In the genomic region with DNA sequence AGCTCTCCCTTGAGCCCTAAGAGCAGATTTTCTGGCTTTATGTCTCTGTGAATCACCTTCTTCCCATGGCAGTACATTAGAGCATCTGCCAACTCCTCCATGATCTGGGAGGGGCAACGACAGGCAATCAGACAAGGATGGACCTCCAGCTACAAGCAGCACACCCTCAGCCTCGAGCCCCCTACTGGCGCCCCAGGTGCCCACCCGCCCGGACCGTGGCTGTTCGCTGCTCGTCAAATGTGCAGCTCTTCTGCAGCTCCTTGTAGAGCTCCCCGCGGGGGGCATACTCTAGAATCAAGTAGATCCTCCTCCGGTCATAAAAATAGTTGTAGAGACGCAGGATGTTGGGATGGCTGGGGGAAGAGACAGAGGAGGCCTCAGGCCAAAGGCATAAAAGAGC, we compare ENCODE assay signal across 18 cellular contexts. TPM values are rescaled to one million over a fixed set of nuclear protein-coding genes. Genes with fewer than 3 reads are reported as not detected.
A peak's percentile ranks its signal among the peaks of the same experiment; 100 is the strongest.
DNase-seq lines count a peak whose midpoint lies in the region; ATAC-seq and TF ChIP-seq lines count a peak whose summit lies in the region.
"Had no signal": no experiment of that assay in that cellular context is flagged by ENCODE, and none has a peak within 500 bp of the region (broad histone marks: within the 10 kb centered on the region; RNA-seq: fewer than 3 reads in every experiment).

No MANE protein-coding gene starts in this region.

- no peak overlapping the region for H3K4me3 ChIP-seq in neuronal stem cell (ENCODE audit: low read length in 2 of 2)
- H3K4me3 ChIP-seq: A549; BLaER1 treated with 17β-estradiol and CSF1 and Interleukin-3, amounts not matched to agents 10 nM and 100 nM had no signal

- no peak overlapping the region for H3K18ac ChIP-seq in neuronal stem cell (ENCODE audit: low read length)

- peaks cover 25% of the 10 kb centered on the region for H3K4me1 Mint-ChIP-seq in activated T-cell treated with anti-CD3 and anti-CD28 coated beads, Interleukin-2, amount 50 U/mL, for 24 hours (ENCODE audit: low read depth)
- peaks cover 14% of the 10 kb centered on the region for H3K4me1 Mint-ChIP-seq in activated T-cell treated with anti-CD3 and anti-CD28 coated beads, Interleukin-2, amount 50 U/mL, for 4 hours (ENCODE audit: low read depth)
- H3K4me1 Mint-ChIP-seq in HFFc6 (ENCODE audit: low read depth) (peaks cover 29% of the 10 kb centered on the region), glutamatergic neuron (ENCODE audit: low read depth, unreplicated experiment) (peaks cover 4% of the 10 kb centered on the region), immature natural killer cell (peaks cover 16 to 20% of the 10 kb centered on the region in 2 donors)
- peaks cover 39% of the 10 kb centered on the region for H3K4me1 Mint-ChIP-seq in stimulated activated effector memory CD8-positive, alpha-beta T cell treated with anti-CD3 and anti-CD28 coated beads, Interleukin-12 subunit alpha, Interleukin-12 subunit beta, amount 100 ng/mL, for 72 hours

- H2BK5ac ChIP-seq in neuronal stem cell (ENCODE audit: low read length): no peak overlapping the region

- peaks cover 34 to 64% of the 10 kb centered on the region in 2 donors for H3K36me3 ChIP-seq in neuronal stem cell (replicated peaks in 1 of 2; ENCODE audit: control insufficient read depth in 2 of 2, insufficient read depth in 2 of 2, low read length in 2 of 2)

- no peak overlapping the region for H3K27ac ChIP-seq in neuronal stem cell (replicated peaks; ENCODE audit: low read length)
- H3K27ac ChIP-seq: A549 had no signal

- H3K27ac Mint-ChIP-seq in activated T-cell treated with anti-CD3 and anti-CD28 coated beads, Interleukin-2, amount 50 U/mL, for 24 hours: peak overlapping the region; percentile 40
- H3K27ac Mint-ChIP-seq in HFFc6 (peak overlapping the region; percentile 55), glutamatergic neuron (ENCODE audit: unreplicated experiment) (no peak overlapping the region), immature natural killer cell (peak overlapping the region in 1 of 6 donors; percentile 37)
- peak overlapping the region; percentile 69 for H3K27ac Mint-ChIP-seq in stimulated activated effector memory CD8-positive, alpha-beta T cell treated with anti-CD3 and anti-CD28 coated beads, Interleukin-12 subunit alpha, Interleukin-12 subunit beta, amount 100 ng/mL, for 72 hours

- no peak overlapping the region for H3K4ac ChIP-seq in neuronal stem cell (ENCODE audit: low read length)

- H4K91ac ChIP-seq in neuronal stem cell (ENCODE audit: low read depth, low read length, poor library complexity): no peak overlapping the region

- H3K4me1 ChIP-seq in neuronal stem cell (ENCODE audit: control insufficient read depth in 2 of 2, insufficient read depth in 1 of 2, low read depth in 1 of 2, low read length in 2 of 2): peaks cover 6 to 9% of the 10 kb centered on the region in 2 donors

- no peak for ATAC-seq in activated T-cell treated with anti-CD3 and anti-CD28 coated beads, Interleukin-2, amount 50 U/mL, for 4 hours
- ATAC-seq in stimulated activated effector memory CD8-positive, alpha-beta T cell treated with anti-CD3 and anti-CD28 coated beads, Interleukin-12 subunit alpha, Interleukin-12 subunit beta, amount 100 ng/mL, for 72 hours: no peak
- ATAC-seq: A549 had no signal

- H3K9me3 ChIP-seq in neuronal stem cell (replicated peaks in 1 of 2; ENCODE audit: control insufficient read depth in 2 of 2, insufficient read depth in 1 of 2, low read depth in 1 of 2, low read length in 2 of 2): no peaks in the 10 kb centered on the region
- H3K9me3 ChIP-seq: A549; BLaER1 treated with 17β-estradiol and CSF1 and Interleukin-3, amounts not matched to agents 10 nM and 100 nM had no signal

- no peak overlapping the region for H3K23ac ChIP-seq in neuronal stem cell (ENCODE audit: low read depth, low read length, poor library complexity)

- no peak overlapping the region for H3K4me3 Mint-ChIP-seq in activated T-cell treated with anti-CD3 and anti-CD28 coated beads, Interleukin-2, amount 50 U/mL, for 24 hours
- H3K4me3 Mint-ChIP-seq in activated T-cell treated with anti-CD3 and anti-CD28 coated beads, Interleukin-2, amount 50 U/mL, for 4 hours: no peak overlapping the region
- H3K4me3 Mint-ChIP-seq in HFFc6 (no peak overlapping the region), glutamatergic neuron (ENCODE audit: unreplicated experiment) (peak overlapping the region; percentile 46), immature natural killer cell (no peak overlapping the region)
- no peak overlapping the region for H3K4me3 Mint-ChIP-seq in stimulated activated effector memory CD8-positive, alpha-beta T cell treated with anti-CD3 and anti-CD28 coated beads, Interleukin-12 subunit alpha, Interleukin-12 subunit beta, amount 100 ng/mL, for 72 hours

- H3K27me3 Mint-ChIP-seq in activated T-cell treated with anti-CD3 and anti-CD28 coated beads, Interleukin-2, amount 50 U/mL, for 24 hours: no peaks in the 10 kb centered on the region
- no peaks in the 10 kb centered on the region for H3K27me3 Mint-ChIP-seq in activated T-cell treated with anti-CD3 and anti-CD28 coated beads, Interleukin-2, amount 50 U/mL, for 4 hours (ENCODE audit: low read depth)
- peaks cover 6% of the 10 kb centered on the region for H3K27me3 Mint-ChIP-seq in HFFc6 (ENCODE audit: insufficient read depth)
- H3K27me3 Mint-ChIP-seq in glutamatergic neuron (ENCODE audit: unreplicated experiment): peaks cover 3% of the 10 kb centered on the region
- H3K27me3 Mint-ChIP-seq in immature natural killer cell (ENCODE audit: low read depth in 3 of 3): peaks cover 0 to 4% (median 0%) of the 10 kb centered on the region in 3 donors

- WGBS in neuronal stem cell (ENCODE audit: extremely low coverage in 2 of 2, insufficient read length in 2 of 2, insufficient replicate concordance in 1 of 2), 2 donors: no CpG with 5 or more reads among the region's 12 CpGs

- no peak overlapping the region for H4K8ac ChIP-seq in neuronal stem cell (ENCODE audit: low read depth, low read length)

- no peak overlapping the region for H2BK120ac ChIP-seq in neuronal stem cell (ENCODE audit: low read depth, low read length)

- H3K14ac ChIP-seq in neuronal stem cell (ENCODE audit: low read length): no peak overlapping the region

- peaks cover 73% of the 10 kb centered on the region for H3K36me3 Mint-ChIP-seq in activated T-cell treated with anti-CD3 and anti-CD28 coated beads, Interleukin-2, amount 50 U/mL, for 24 hours (ENCODE audit: low read depth)
- H3K36me3 Mint-ChIP-seq in activated T-cell treated with anti-CD3 and anti-CD28 coated beads, Interleukin-2, amount 50 U/mL, for 4 hours (ENCODE audit: insufficient read depth): no peaks in the 10 kb centered on the region
- peaks cover 29% of the 10 kb centered on the region; the same call in 1 of the 2 replicates for H3K36me3 Mint-ChIP-seq in HFFc6 (ENCODE audit: low read depth)
- no peaks in the 10 kb centered on the region for H3K36me3 Mint-ChIP-seq in glutamatergic neuron (ENCODE audit: unreplicated experiment)
- H3K36me3 Mint-ChIP-seq in stimulated activated effector memory CD8-positive, alpha-beta T cell treated with anti-CD3 and anti-CD28 coated beads, Interleukin-12 subunit alpha, Interleukin-12 subunit beta, amount 100 ng/mL, for 72 hours: peaks cover 83% of the 10 kb centered on the region
- H3K36me3 Mint-ChIP-seq in immature natural killer cell: no peaks in the 10 kb centered on the region

- no peak overlapping the region for H3K9ac ChIP-seq in neuronal stem cell (ENCODE audit: low read depth, low read length, poor library complexity)

- H2BK12ac ChIP-seq in neuronal stem cell (ENCODE audit: low read length): no peak overlapping the region

- no peak overlapping the region for H2AFZ ChIP-seq in neuronal stem cell (ENCODE audit: low read length)

- H3K27me3 ChIP-seq in neuronal stem cell (ENCODE audit: control insufficient read depth in 3 of 3, insufficient read depth in 3 of 3, low read depth in 1 of 3, low read length in 3 of 3): no peaks in the 10 kb centered on the region
- H3K27me3 ChIP-seq: BLaER1 treated with 17β-estradiol and CSF1 and Interleukin-3, amounts not matched to agents 10 nM and 100 nM had no signal

- TF ChIP-seq CTCF in HFFc6 (IDR thresholded peaks at IDR 0.05) (no peak; the same call in 1 of the 2 replicates), glutamatergic neuron (IDR thresholded peaks at IDR 0.05; ENCODE audit: partially characterized antibody, unreplicated experiment) (no peak)

- no peak overlapping the region for H2BK15ac ChIP-seq in neuronal stem cell (ENCODE audit: low read length)

- peaks cover 15% of the 10 kb centered on the region for H3K79me1 ChIP-seq in neuronal stem cell (ENCODE audit: low read depth, low read length)

- no peak overlapping the region for H3K4me2 ChIP-seq in neuronal stem cell (ENCODE audit: insufficient read depth, low read length, poor library complexity, severe bottlenecking)
- H3K4me2 ChIP-seq: A549 had no signal

- no peak overlapping the region for H2AK5ac ChIP-seq in neuronal stem cell (ENCODE audit: low read depth, low read length)

- H3K9me3 Mint-ChIP-seq in activated T-cell treated with anti-CD3 and anti-CD28 coated beads, Interleukin-2, amount 50 U/mL, for 24 hours: no peaks in the 10 kb centered on the region
- H3K9me3 Mint-ChIP-seq in activated T-cell treated with anti-CD3 and anti-CD28 coated beads, Interleukin-2, amount 50 U/mL, for 4 hours: no peaks in the 10 kb centered on the region
- no peaks in the 10 kb centered on the region for H3K9me3 Mint-ChIP-seq in HFFc6
- peaks cover 6% of the 10 kb centered on the region for H3K9me3 Mint-ChIP-seq in glutamatergic neuron (ENCODE audit: unreplicated experiment)
- H3K9me3 Mint-ChIP-seq in stimulated activated effector memory CD8-positive, alpha-beta T cell treated with anti-CD3 and anti-CD28 coated beads, Interleukin-12 subunit alpha, Interleukin-12 subunit beta, amount 100 ng/mL, for 72 hours: no peaks in the 10 kb centered on the region
- no peaks in the 10 kb centered on the region for H3K9me3 Mint-ChIP-seq in immature natural killer cell
- H3K9me3 Mint-ChIP-seq: CD8-positive, alpha-beta memory T cell had no signal

- DNase-seq in activated T-cell treated with anti-CD3 and anti-CD28 coated beads, Interleukin-2, amount 50 U/mL, for 24 hours: no peak
- DNase-seq in activated T-cell treated with anti-CD3 and anti-CD28 coated beads, Interleukin-2, amount 50 U/mL, for 4 hours: no peak
- DNase-seq in HFFc6: no peak
- DNase-seq in glutamatergic neuron: peak; percentile 32
- DNase-seq in stimulated activated effector memory CD8-positive, alpha-beta T cell treated with anti-CD3 and anti-CD28 coated beads, Interleukin-12 subunit alpha, Interleukin-12 subunit beta, amount 100 ng/mL, for 72 hours (ENCODE audit: low spot score in 2 of 2): no peak
- no peak for DNase-seq in neuronal stem cell (ENCODE audit: low spot score)
- DNase-seq in immature natural killer cell: no peak
- DNase-seq: CD8-positive, alpha-beta memory T cell; KBM-7; MV-4-11; NCI-H187; NCI-H2107; NCI-H510A; NCI-H748 treated with DMSO at 0.1 percent for 48 hours; NK-92 treated with Interleukin-12 subunit alpha and Interleukin-12 subunit beta, amount 100 ng/mL, for 24 hours; SHP77 had no signal

RNA-seq across cellular contexts. Expression of gene AURKB, which starts 3.8 kb away (rescaled TPM):
- total RNA-seq in activated T-cell treated with anti-CD3 and anti-CD28 coated beads, Interleukin-2, amount 50 U/mL, for 4 hours: 1 to 10 TPM; 6.2 to 6.7 (median 6.7) TPM
- total RNA-seq in HFFc6 (2021; fragmentation: NEBNext Ultra II Directional; extraction: Animal tissue kit (Norgen Biotek cat#: 25700)): 10 to 100 TPM; 24.5 to 43.4 (median 39.5) TPM
- 17.3 TPM for total RNA-seq in glutamatergic neuron (ENCODE audit: unreplicated experiment)
- polyA plus RNA-seq in neuronal stem cell (2013, experiment 1 of 2): 213 TPM
- 209 TPM for polyA plus RNA-seq in neuronal stem cell (2013, experiment 2 of 2)
- 1 to 10 TPM in 2 of 3 donors, under 1 TPM in 1; 0.60 to 3.1 (median 1.6) TPM for polyA plus RNA-seq in immature natural killer cell

RNA-seq across cellular contexts. Expression of gene BORCS6, which starts 16.6 kb away (rescaled TPM):
- 1 to 10 TPM; 5.0 to 5.6 (median 5.2) TPM for total RNA-seq in activated T-cell treated with anti-CD3 and anti-CD28 coated beads, Interleukin-2, amount 50 U/mL, for 4 hours
- 1 to 10 TPM; 4.4 to 6.0 (median 4.6) TPM for total RNA-seq in HFFc6 (2021; fragmentation: NEBNext Ultra II Directional; extraction: Animal tissue kit (Norgen Biotek cat#: 25700))
- 14.2 TPM for total RNA-seq in glutamatergic neuron (ENCODE audit: unreplicated experiment)
- polyA plus RNA-seq in neuronal stem cell (2013, experiment 1 of 2): 1.8 TPM
- polyA plus RNA-seq in neuronal stem cell (2013, experiment 2 of 2): 1.7 TPM
- polyA plus RNA-seq in immature natural killer cell: 10 to 100 TPM; 24.0 to 38.8 (median 27.5) TPM

RNA-seq across cellular contexts. Expression of gene TMEM107, which starts 30.4 kb away (rescaled TPM):
- 10 to 100 TPM; 11.9 to 18.6 (median 18.1) TPM for total RNA-seq in activated T-cell treated with anti-CD3 and anti-CD28 coated beads, Interleukin-2, amount 50 U/mL, for 4 hours
- total RNA-seq in HFFc6 (2021; fragmentation: NEBNext Ultra II Directional; extraction: Animal tissue kit (Norgen Biotek cat#: 25700)): 10 to 100 TPM; 13.8 to 18.8 (median 17.5) TPM
- 12.8 TPM for total RNA-seq in glutamatergic neuron (ENCODE audit: unreplicated experiment)
- polyA plus RNA-seq in neuronal stem cell (2013, experiment 1 of 2): 14.8 TPM
- 15.2 TPM for polyA plus RNA-seq in neuronal stem cell (2013, experiment 2 of 2)
- polyA plus RNA-seq in immature natural killer cell: 10 to 100 TPM; 53.3 to 69.3 (median 64.0) TPM

RNA-seq across cellular contexts. Expression of gene CTC1, which starts 41.3 kb away (rescaled TPM):
- total RNA-seq in activated T-cell treated with anti-CD3 and anti-CD28 coated beads, Interleukin-2, amount 50 U/mL, for 4 hours: 10 to 100 TPM; 51.2 to 56.7 (median 53.9) TPM
- 10 to 100 TPM in 5 of 6 experiments, 1 to 10 TPM in 1; 8.8 to 14.4 (median 10.8) TPM for total RNA-seq in HFFc6 (2021; fragmentation: NEBNext Ultra II Directional; extraction: Animal tissue kit (Norgen Biotek cat#: 25700))
- 85.3 TPM for total RNA-seq in glutamatergic neuron (ENCODE audit: unreplicated experiment)
- polyA plus RNA-seq in neuronal stem cell (2013, experiment 1 of 2): 11.1 TPM
- 12.0 TPM for polyA plus RNA-seq in neuronal stem cell (2013, experiment 2 of 2)
- polyA plus RNA-seq in immature natural killer cell: 10 to 100 TPM in 2 of 3 donors, 1 to 10 TPM in 1; 9.7 to 30.7 (median 15.9) TPM

RNA-seq across cellular contexts. Expression of gene PFAS, which starts 42.6 kb away (rescaled TPM):
- total RNA-seq in activated T-cell treated with anti-CD3 and anti-CD28 coated beads, Interleukin-2, amount 50 U/mL, for 4 hours: 100 to 1,000 TPM; 222 to 271 (median 254) TPM
- 10 to 100 TPM; 46.8 to 63.9 (median 58.8) TPM for total RNA-seq in HFFc6 (2021; fragmentation: NEBNext Ultra II Directional; extraction: Animal tissue kit (Norgen Biotek cat#: 25700))
- total RNA-seq in glutamatergic neuron (ENCODE audit: unreplicated experiment): 74.6 TPM
- 19.9 TPM for polyA plus RNA-seq in neuronal stem cell (2013, experiment 1 of 2)
- polyA plus RNA-seq in neuronal stem cell (2013, experiment 2 of 2): 17.2 TPM
- polyA plus RNA-seq in immature natural killer cell: 10 to 100 TPM in 2 of 3 donors, 1 to 10 TPM in 1; 5.4 to 18.2 (median 14.4) TPM
